ENCODE assay signal across 7 cellular contexts in the genomic region with DNA sequence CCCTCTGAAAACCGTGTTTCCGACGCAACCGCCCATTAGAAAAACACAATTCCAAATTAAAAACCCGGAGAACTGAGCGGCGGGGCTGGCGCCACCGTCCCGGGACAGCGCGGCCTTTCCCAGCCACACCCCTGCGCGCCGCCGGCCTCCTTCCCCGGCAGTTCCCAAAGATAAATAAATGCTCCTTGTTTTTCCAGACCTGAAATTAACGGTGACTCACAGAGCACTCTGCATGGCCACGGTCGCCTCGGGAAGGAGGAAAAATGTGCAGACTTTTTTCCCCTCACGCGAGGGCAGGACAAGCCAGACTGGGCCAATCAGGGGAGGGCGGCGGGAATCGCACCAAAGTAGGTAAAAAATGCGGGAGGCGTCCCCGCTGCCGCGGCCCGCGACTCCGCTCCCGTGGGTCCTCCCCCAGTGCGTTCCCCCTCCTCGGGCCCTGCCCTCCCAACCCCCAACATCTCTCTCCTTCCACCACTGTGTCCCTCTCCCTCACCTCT. TPM values are rescaled to one million over a fixed set of nuclear protein-coding genes. Genes with fewer than 3 reads are reported as not detected.
DNase-seq lines count a peak whose midpoint lies in the region; ATAC-seq lines count a peak whose summit lies in the region.

No MANE protein-coding gene starts in this region.

- no peaks in the 10 kb centered on the region for H3K27me3 ChIP-seq in esophagus (ENCODE audit: control insufficient read depth in 1 of 2, insufficient read depth in 2 of 2, low read length in 2 of 2)

- peak overlapping the region; percentile 83 to 97 for H3K4me3 ChIP-seq in esophagus (ENCODE audit: low read depth in 1 of 2, low read length in 2 of 2)

- peak overlapping the region; percentile 47 for H3K4me3 Mint-ChIP-seq in activated CD4-positive, alpha-beta memory T cell treated with anti-CD3 and anti-CD28 coated beads for 36 hours

- H3K27me3 Mint-ChIP-seq in activated CD4-positive, alpha-beta memory T cell treated with anti-CD3 and anti-CD28 coated beads for 36 hours = no peaks in the 10 kb centered on the region

- H3K9me3 Mint-ChIP-seq in activated CD4-positive, alpha-beta memory T cell treated with anti-CD3 and anti-CD28 coated beads for 36 hours = no peaks in the 10 kb centered on the region

- H3K27ac Mint-ChIP-seq in activated CD4-positive, alpha-beta memory T cell treated with anti-CD3 and anti-CD28 coated beads for 36 hours = no peak overlapping the region

- no peaks in the 10 kb centered on the region for H3K36me3 Mint-ChIP-seq in activated CD4-positive, alpha-beta memory T cell treated with anti-CD3 and anti-CD28 coated beads for 36 hours

- 2 to 4% methylated on average over 30 to 37 of the region's 37 CpGs for whole genome bisulfite sequencing in esophagus, 2 donors

- DNase-seq in NCI-H2029 (lab: John Stamatoyannopoulos, UW) = peak; percentile 77
- DNase-seq in activated CD4-positive, alpha-beta memory T cell treated with anti-CD3 and anti-CD28 coated beads for 36 hours = peak; percentile 30
- peak; percentile 93 for DNase-seq in mesenteric fat pad (ENCODE audit: low spot score)
- DNase-seq in substantia nigra (lab: John Stamatoyannopoulos, UW) = peak in 36 of 49 donors; percentile 5 to 82 (median 19)

- H3K9ac ChIP-seq in ES-I3 (ENCODE audit: low read depth, low read length) = peak overlapping the region; percentile 95

- no peaks in the 10 kb centered on the region for H3K36me3 ChIP-seq in ES-I3 (ENCODE audit: insufficient read depth, low read length)
- no peaks in the 10 kb centered on the region for H3K36me3 ChIP-seq in esophagus (ENCODE audit: control insufficient read depth in 2 of 2, insufficient read depth in 2 of 2, low read length in 1 of 2)

- H3K4me1 Mint-ChIP-seq in activated CD4-positive, alpha-beta memory T cell treated with anti-CD3 and anti-CD28 coated beads for 36 hours (ENCODE audit: low read depth) = peaks cover 24% of the 10 kb centered on the region

- CTCF ChIA-PET in activated CD4-positive, alpha-beta memory T cell treated with anti-CD3 and anti-CD28 coated beads for 36 hours (lab: Charles Lee) = interaction anchor here (2.2 to 3.0 kb wide), 3 partner anchors 11 to 47 kb away, joined by 5 to 20 read pairs (median 12); no protein-coding TSS in a partner anchor

- intact Hi-C loops in activated CD4-positive, alpha-beta memory T cell treated with anti-CD3 and anti-CD28 coated beads for 36 hours (cut with micrococcal nuclease) = loop anchor here (1.0 kb wide), 1 partner anchor 113 kb away; the partner anchor contains the start of gene RRBP1

- H3K27ac ChIP-seq in esophagus (ENCODE audit: low read depth in 2 of 2, low read length in 1 of 2) (peak overlapping the region; percentile 98 to 99), substantia nigra (ENCODE audit: low read depth, low read length, poor library complexity, severe bottlenecking) (peak overlapping the region; percentile 63)

- no peak for ATAC-seq in GM21576 (IDR thresholded peaks at IDR 0.05; ENCODE audit: unreplicated experiment)

- POLR2A ChIA-PET in activated CD4-positive, alpha-beta memory T cell treated with anti-CD3 and anti-CD28 coated beads for 36 hours (lab: Charles Lee) = interaction anchor here (1.1 to 2.5 kb wide), 6 partner anchors 8 to 398 kb away, joined by 3 to 31 read pairs (median 13); partner anchors contain the start of genes MGME1, RRBP1 and SNX5

- peaks cover 3% of the 10 kb centered on the region for H3K9me3 ChIP-seq in ES-I3 (ENCODE audit: control insufficient read depth, insufficient read depth, low read length)
- no peaks in the 10 kb centered on the region for H3K9me3 ChIP-seq in esophagus (ENCODE audit: control insufficient read depth in 2 of 2, insufficient read depth in 1 of 2, low read depth in 1 of 2, low read length in 1 of 2)

- H3K4me1 ChIP-seq in ES-I3 (ENCODE audit: insufficient read depth, low read length) = peaks cover 29% of the 10 kb centered on the region
- peaks cover 0 to 6% of the 10 kb centered on the region in 2 donors for H3K4me1 ChIP-seq in esophagus (ENCODE audit: control insufficient read depth in 2 of 2, insufficient read depth in 2 of 2, low read length in 1 of 2)

RNA-seq across cellular contexts. Expression of gene DSTN, which starts 0.9 kb away (rescaled TPM):
- 10 to 100 TPM; 91.2 to 94.3 TPM for total RNA-seq in activated CD4-positive, alpha-beta memory T cell treated with anti-CD3 and anti-CD28 coated beads for 36 hours
- 100 to 1,000 TPM; 301 to 455 TPM for polyA plus RNA-seq in esophagus
- total RNA-seq in mesenteric fat pad = 165 TPM

RNA-seq across cellular contexts. Expression of gene BFSP1, which starts 37.8 kb away (rescaled TPM):
- total RNA-seq in activated CD4-positive, alpha-beta memory T cell treated with anti-CD3 and anti-CD28 coated beads for 36 hours = under 1 TPM; 0.34 to 0.36 TPM
- 1 to 10 TPM in 1 of 2 donors, under 1 TPM in 1; 0.80 to 1.2 TPM for polyA plus RNA-seq in esophagus
- not detected for total RNA-seq in mesenteric fat pad

Comparison
In these comparisons a context has a peak if more than half of its experiments do, and no peak if none do; other contexts are left out.
1. DNase-seq: peak in every context shown above with its lines; median percentile 93 in mesenteric fat pad; 77 in NCI-H2029; 30 in activated CD4-positive, alpha-beta memory T cell treated with anti-CD3 and anti-CD28 coated beads for 36 hours; 19 in substantia nigra.